1 cellular context compared by ENCODE assay signal in the genomic region with DNA sequence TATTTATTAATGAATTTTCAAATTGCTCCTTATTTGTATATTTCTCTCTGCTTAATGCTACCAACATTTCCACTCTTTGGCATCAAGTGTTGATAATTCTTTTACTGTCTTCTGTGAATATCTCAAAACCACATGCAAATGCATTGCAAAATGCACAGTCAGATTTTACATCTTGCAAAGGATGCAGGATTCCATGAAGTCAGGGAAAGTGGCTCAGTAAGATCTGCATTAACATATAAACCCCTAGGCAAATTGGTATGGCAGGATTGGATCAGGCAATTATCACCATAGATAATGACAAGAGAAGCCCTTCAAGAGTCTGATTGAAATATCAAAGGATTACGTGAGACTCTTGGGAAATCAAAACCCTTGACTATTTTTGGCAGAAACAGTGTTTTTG.
TF ChIP-seq lines count a peak whose summit lies in the region.

No MANE protein-coding gene starts in this region.

TF ChIP-seq in neural cell, 6 proteins besides CTCF, POLR2A, EP300 and RAD21 (continued from another document):
- TF ChIP-seq, protein P1, sequence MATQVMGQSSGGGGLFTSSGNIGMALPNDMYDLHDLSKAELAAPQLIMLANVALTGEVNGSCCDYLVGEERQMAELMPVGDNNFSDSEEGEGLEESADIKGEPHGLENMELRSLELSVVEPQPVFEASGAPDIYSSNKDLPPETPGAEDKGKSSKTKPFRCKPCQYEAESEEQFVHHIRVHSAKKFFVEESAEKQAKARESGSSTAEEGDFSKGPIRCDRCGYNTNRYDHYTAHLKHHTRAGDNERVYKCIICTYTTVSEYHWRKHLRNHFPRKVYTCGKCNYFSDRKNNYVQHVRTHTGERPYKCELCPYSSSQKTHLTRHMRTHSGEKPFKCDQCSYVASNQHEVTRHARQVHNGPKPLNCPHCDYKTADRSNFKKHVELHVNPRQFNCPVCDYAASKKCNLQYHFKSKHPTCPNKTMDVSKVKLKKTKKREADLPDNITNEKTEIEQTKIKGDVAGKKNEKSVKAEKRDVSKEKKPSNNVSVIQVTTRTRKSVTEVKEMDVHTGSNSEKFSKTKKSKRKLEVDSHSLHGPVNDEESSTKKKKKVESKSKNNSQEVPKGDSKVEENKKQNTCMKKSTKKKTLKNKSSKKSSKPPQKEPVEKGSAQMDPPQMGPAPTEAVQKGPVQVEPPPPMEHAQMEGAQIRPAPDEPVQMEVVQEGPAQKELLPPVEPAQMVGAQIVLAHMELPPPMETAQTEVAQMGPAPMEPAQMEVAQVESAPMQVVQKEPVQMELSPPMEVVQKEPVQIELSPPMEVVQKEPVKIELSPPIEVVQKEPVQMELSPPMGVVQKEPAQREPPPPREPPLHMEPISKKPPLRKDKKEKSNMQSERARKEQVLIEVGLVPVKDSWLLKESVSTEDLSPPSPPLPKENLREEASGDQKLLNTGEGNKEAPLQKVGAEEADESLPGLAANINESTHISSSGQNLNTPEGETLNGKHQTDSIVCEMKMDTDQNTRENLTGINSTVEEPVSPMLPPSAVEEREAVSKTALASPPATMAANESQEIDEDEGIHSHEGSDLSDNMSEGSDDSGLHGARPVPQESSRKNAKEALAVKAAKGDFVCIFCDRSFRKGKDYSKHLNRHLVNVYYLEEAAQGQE (IDR thresholded peaks at IDR 0.05; ENCODE audit: borderline replicate concordance): no peak
- no peak for TF ChIP-seq SMC3 (conservative IDR thresholded peaks at IDR 0.05; ENCODE audit: poor library complexity)
- TF ChIP-seq POLR2AphosphoS5 (IDR thresholded peaks at IDR 0.05): no peak
